8 cellular contexts compared by ENCODE assay signal in genomic region chr14:87992720-87993484, GRCh38. TPM values are rescaled to one million over a fixed set of nuclear protein-coding genes. Genes with fewer than 3 reads are reported as not detected.
DNase-seq lines count a peak whose midpoint lies in the region; ATAC-seq and TF ChIP-seq lines count a peak whose summit lies in the region.

GALC (minus strand) TSS chr14:87993182; CDS start chr14:87993164, 18 bp downstream.

- peak within 1 kb of the TSS; percentile 57; the same call in 1 of the 2 replicates for H3K27ac ChIP-seq in HUES6 (ENCODE audit: low read depth, low read length)
- peak within 1 kb of the TSS; percentile 94 for H3K27ac ChIP-seq in naive thymus-derived CD4-positive, alpha-beta T cell (ENCODE audit: low read depth, low read length)

- H3K9me3 ChIP-seq in HUES6 (ENCODE audit: control insufficient read depth, insufficient read depth, low read depth, low read length): no peaks in the 10 kb centered on the region
- no peaks in the 10 kb centered on the region for H3K9me3 ChIP-seq in naive thymus-derived CD4-positive, alpha-beta T cell (ENCODE audit: control insufficient read depth in 2 of 3, low read length in 3 of 3)

- no peaks in the 10 kb centered on the region for H3K27me3 Mint-ChIP-seq in activated T-helper 2 cell treated with anti-CD3 and anti-CD28 coated beads, Interferon-gamma antibody, Interleukin-2, Interleukin-4, amounts not matched to agents 10 μg/mL and 5 μg/mL and 100 μg/mL, durations not matched to agents 14 hours and 24 hours and 36 hours (ENCODE audit: low read depth)
- H3K27me3 Mint-ChIP-seq in naive thymus-derived CD4-positive, alpha-beta T cell: no peaks in the 10 kb centered on the region
- H3K27me3 Mint-ChIP-seq in stimulated activated memory B cell treated with anti-CD40 and anti-IgM and Interleukin-4, amounts not matched to agents 10 μg/mL and 1 μg/mL and 100 μg/mL, for 72 hours: no peaks in the 10 kb centered on the region

- peaks cover 16% of the 10 kb centered on the region for H3K4me1 ChIP-seq in HUES6 (ENCODE audit: control insufficient read depth, insufficient read depth, low read length)
- peaks cover 16 to 39% of the 10 kb centered on the region in 2 donors for H3K4me1 ChIP-seq in naive thymus-derived CD4-positive, alpha-beta T cell (ENCODE audit: control insufficient read depth in 2 of 2, insufficient read depth in 2 of 2, low read length in 2 of 2)

- no peaks in the 10 kb centered on the region for H3K36me3 ChIP-seq in HUES6 (ENCODE audit: control insufficient read depth, insufficient read depth, low read length)
- H3K36me3 ChIP-seq in naive thymus-derived CD4-positive, alpha-beta T cell (ENCODE audit: control insufficient read depth in 2 of 3, insufficient read depth in 3 of 3, low read length in 3 of 3): no peaks in the 10 kb centered on the region

- H3K9me3 Mint-ChIP-seq in activated T-helper 2 cell treated with anti-CD3 and anti-CD28 coated beads, Interferon-gamma antibody, Interleukin-2, Interleukin-4, amounts not matched to agents 10 μg/mL and 5 μg/mL and 100 μg/mL, durations not matched to agents 14 hours and 24 hours and 36 hours: peaks cover 3% of the 10 kb centered on the region
- peaks cover 0 to 2% (median 0%) of the 10 kb centered on the region in 11 donors for H3K9me3 Mint-ChIP-seq in naive thymus-derived CD4-positive, alpha-beta T cell
- H3K9me3 Mint-ChIP-seq in stimulated activated memory B cell treated with anti-CD40 and anti-IgM and Interleukin-4, amounts not matched to agents 10 μg/mL and 1 μg/mL and 100 μg/mL, for 72 hours: no peaks in the 10 kb centered on the region

- TF ChIP-seq CTCF in GM20000 (IDR thresholded peaks at IDR 0.05; ENCODE audit: extremely low read depth, missing control alignments): no peak

- peaks cover 54% of the 10 kb centered on the region for H3K4me1 Mint-ChIP-seq in activated T-helper 2 cell treated with anti-CD3 and anti-CD28 coated beads, Interferon-gamma antibody, Interleukin-2, Interleukin-4, amounts not matched to agents 10 μg/mL and 5 μg/mL and 100 μg/mL, durations not matched to agents 14 hours and 24 hours and 36 hours (ENCODE audit: low read depth)
- H3K4me1 Mint-ChIP-seq in naive thymus-derived CD4-positive, alpha-beta T cell: peaks cover 40 to 74% (median 70%) of the 10 kb centered on the region in 7 donors
- H3K4me1 Mint-ChIP-seq in stimulated activated memory B cell treated with anti-CD40 and anti-IgM and Interleukin-4, amounts not matched to agents 10 μg/mL and 1 μg/mL and 100 μg/mL, for 72 hours: peaks cover 65% of the 10 kb centered on the region

- H3K27ac Mint-ChIP-seq in activated T-helper 2 cell treated with anti-CD3 and anti-CD28 coated beads, Interferon-gamma antibody, Interleukin-2, Interleukin-4, amounts not matched to agents 10 μg/mL and 5 μg/mL and 100 μg/mL, durations not matched to agents 14 hours and 24 hours and 36 hours: peak within 1 kb of the TSS; percentile 93
- peak within 1 kb of the TSS; percentile 89 to 100 (median 99) for H3K27ac Mint-ChIP-seq in naive thymus-derived CD4-positive, alpha-beta T cell
- H3K27ac Mint-ChIP-seq in stimulated activated memory B cell treated with anti-CD40 and anti-IgM and Interleukin-4, amounts not matched to agents 10 μg/mL and 1 μg/mL and 100 μg/mL, for 72 hours: peak within 1 kb of the TSS; percentile 98

- H3K27me3 ChIP-seq in HUES6 (ENCODE audit: control insufficient read depth, insufficient read depth, low read length): no peaks in the 10 kb centered on the region
- no peaks in the 10 kb centered on the region for H3K27me3 ChIP-seq in naive thymus-derived CD4-positive, alpha-beta T cell (ENCODE audit: control insufficient read depth in 2 of 2, insufficient read depth in 2 of 2, low read length in 2 of 2)

- DNase-seq in COLO668 (lab: John Stamatoyannopoulos, UW; ENCODE audit: unreplicated experiment) (peak; percentile 96), GM20000 (ENCODE audit: low spot score) (peak; percentile 93), RPMI7951 (ENCODE audit: low read depth) (peak; percentile 84), fibroblast of gingiva (ENCODE audit: low read depth) (peak; percentile 92)
- DNase-seq in activated T-helper 2 cell treated with anti-CD3 and anti-CD28 coated beads, Interferon-gamma antibody, Interleukin-2, Interleukin-4, amounts not matched to agents 10 μg/mL and 5 μg/mL and 100 μg/mL, durations not matched to agents 14 hours and 24 hours and 36 hours (ENCODE audit: low spot score): peak; percentile 94
- DNase-seq in naive thymus-derived CD4-positive, alpha-beta T cell: peak; percentile 90 to 93 (median 92)

- H3K9ac ChIP-seq in HUES6 (ENCODE audit: low read length): peak within 1 kb of the TSS; percentile 72

- peak; percentile 88 for ATAC-seq in naive thymus-derived CD4-positive, alpha-beta T cell
- peak; percentile 93 for ATAC-seq in stimulated activated memory B cell treated with anti-CD40 and anti-IgM and Interleukin-4, amounts not matched to agents 10 μg/mL and 1 μg/mL and 100 μg/mL, for 72 hours

- POLR2A ChIA-PET in naive thymus-derived CD4-positive, alpha-beta T cell (lab: Charles Lee): interaction anchor here (0.8 to 4.3 kb wide), 15 partner anchors 12 to 393 kb away, joined by 3 to 122 read pairs (median 4); partner anchors contain the start of gene GPR65

- CTCF ChIA-PET in naive thymus-derived CD4-positive, alpha-beta T cell (lab: Charles Lee): interaction anchor here (1.1 to 3.5 kb wide), 2 partner anchors 10 to 13 kb away, joined by 3 to 19 read pairs; partner anchors contain the start of gene GPR65

- peak within 1 kb of the TSS; percentile 86 for H3K4me3 ChIP-seq in HUES6 (ENCODE audit: low read depth, low read length)
- peak within 1 kb of the TSS; percentile 62 for H3K4me3 ChIP-seq in naive thymus-derived CD4-positive, alpha-beta T cell (ENCODE audit: low read length)

- H3K4me3 Mint-ChIP-seq in activated T-helper 2 cell treated with anti-CD3 and anti-CD28 coated beads, Interferon-gamma antibody, Interleukin-2, Interleukin-4, amounts not matched to agents 10 μg/mL and 5 μg/mL and 100 μg/mL, durations not matched to agents 14 hours and 24 hours and 36 hours (ENCODE audit: low read depth): peak within 1 kb of the TSS; percentile 93
- H3K4me3 Mint-ChIP-seq in naive thymus-derived CD4-positive, alpha-beta T cell: peak within 1 kb of the TSS; percentile 88 to 98 (median 94)
- peak within 1 kb of the TSS; percentile 99 for H3K4me3 Mint-ChIP-seq in stimulated activated memory B cell treated with anti-CD40 and anti-IgM and Interleukin-4, amounts not matched to agents 10 μg/mL and 1 μg/mL and 100 μg/mL, for 72 hours

- intact Hi-C loops in activated T-helper 2 cell treated with anti-CD3 and anti-CD28 coated beads, Interferon-gamma antibody, Interleukin-2, Interleukin-4, amounts not matched to agents 10 μg/mL and 5 μg/mL and 100 μg/mL, durations not matched to agents 14 hours and 24 hours and 36 hours (cut with micrococcal nuclease): loop anchor here (1.0 to 10.0 kb wide), 5 partner anchors 13 to 802 kb away; partner anchors contain the start of gene EML5
- intact Hi-C loops in naive thymus-derived CD4-positive, alpha-beta T cell (cut with micrococcal nuclease): loop anchor here (1.0 to 10.0 kb wide), 12 partner anchors 13 to 1962 kb away; partner anchors contain the start of genes EFCAB11 (in 2 of the 2), TDP1 (in 2 of the 2), EML5 (in 1 of the 2) and TTC8 (in 1 of the 2)

- H3K36me3 Mint-ChIP-seq in activated T-helper 2 cell treated with anti-CD3 and anti-CD28 coated beads, Interferon-gamma antibody, Interleukin-2, Interleukin-4, amounts not matched to agents 10 μg/mL and 5 μg/mL and 100 μg/mL, durations not matched to agents 14 hours and 24 hours and 36 hours (ENCODE audit: low read depth): no peaks in the 10 kb centered on the region
- H3K36me3 Mint-ChIP-seq in naive thymus-derived CD4-positive, alpha-beta T cell: peaks cover 0 to 3% (median 0%) of the 10 kb centered on the region in 5 donors
- no peaks in the 10 kb centered on the region for H3K36me3 Mint-ChIP-seq in stimulated activated memory B cell treated with anti-CD40 and anti-IgM and Interleukin-4, amounts not matched to agents 10 μg/mL and 1 μg/mL and 100 μg/mL, for 72 hours

RNA-seq across cellular contexts. Expression of gene GALC, which starts in this region (rescaled TPM):
- 10.8 and 14.8 TPM in 2 replicates for total RNA-seq in RPMI7951 (2014; rRNA removed; shearing (Covaris generic))
- 11.1 and 13.4 TPM in 2 replicates for total RNA-seq in activated T-helper 2 cell treated with anti-CD3 and anti-CD28 coated beads, Interferon-gamma antibody, Interleukin-2, Interleukin-4, amounts not matched to agents 10 μg/mL and 5 μg/mL and 100 μg/mL, durations not matched to agents 14 hours and 24 hours and 36 hours
- total RNA-seq in naive thymus-derived CD4-positive, alpha-beta T cell: 10 to 100 TPM; 17.8 to 26.1 (median 22.3) TPM
- 1 to 10 TPM; 7.1 to 7.8 TPM for polyA plus RNA-seq in naive thymus-derived CD4-positive, alpha-beta T cell

Comparison
In these comparisons a context has a peak if more than half of its experiments do, and no peak if none do; other contexts are left out.
1. Peak in every context shown above with its lines: DNase-seq, ATAC-seq, H3K4me3 ChIP-seq and H3K27ac ChIP-seq.